Comparison of ENCODE assay signal across 23 cellular contexts in the genomic region with DNA sequence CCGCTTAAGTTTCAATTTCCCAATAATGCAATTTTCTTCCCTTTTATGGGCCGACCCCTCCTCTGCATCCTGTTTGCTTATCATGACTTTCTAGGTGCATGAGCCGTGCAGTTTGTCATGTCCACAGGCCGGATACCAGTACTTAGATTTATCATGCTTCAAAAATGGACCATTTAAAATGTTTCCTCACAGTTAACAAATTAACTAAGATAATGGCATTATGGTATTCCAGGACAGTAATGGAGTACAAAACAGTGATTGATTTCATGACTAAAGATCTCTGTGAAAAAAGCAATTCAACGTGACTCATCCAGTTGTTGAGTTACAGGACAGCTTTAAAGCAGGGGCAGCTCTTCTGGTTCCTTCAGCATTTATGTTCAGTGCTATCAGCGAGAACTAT. TPM values are rescaled to one million over a fixed set of nuclear protein-coding genes. Genes with fewer than 3 reads are reported as not detected.
DNase-seq lines count a peak whose midpoint lies in the region; ATAC-seq, FAIRE-seq and TF ChIP-seq lines count a peak whose summit lies in the region.
"Had no signal": no experiment of that assay in that cellular context is flagged by ENCODE, and none has a peak within 500 bp of the region (broad histone marks: within the 10 kb centered on the region; RNA-seq: fewer than 3 reads in every experiment).

No MANE protein-coding gene starts in this region.

- no peak overlapping the region for H2AFZ ChIP-seq in GM23338

- H3K36me3 ChIP-seq in GM23338 (ENCODE audit: insufficient read depth) = no peaks in the 10 kb centered on the region
- H3K36me3 ChIP-seq: adrenal gland, right lobe of liver, thyroid gland had no signal

- ATAC-seq in GM23338 = no peak

- H3K27me3 Mint-ChIP-seq in HFFc6 (ENCODE audit: insufficient read depth) = no peaks in the 10 kb centered on the region
- H3K27me3 Mint-ChIP-seq in GM23338 (ENCODE audit: insufficient read depth, low read depth, poor library complexity) = no peaks in the 10 kb centered on the region
- H3K27me3 Mint-ChIP-seq: activated CD4-positive, alpha-beta T cell treated with anti-CD3 and anti-CD28 coated beads, Interleukin-2, amount 10 ng/mL, durations not matched to agents 24 days and 14 days; B cell; IgD-negative memory B cell had no signal

- no peaks in the 10 kb centered on the region for H3F3A ChIP-seq in GM23338 (replicated peaks; ENCODE audit: low read depth)

- H3K9me2 ChIP-seq in GM23338 (ENCODE audit: insufficient read depth) = no peaks in the 10 kb centered on the region

- H3K27ac ChIP-seq in GM23338 (ENCODE audit: low read depth) = no peak overlapping the region
- H3K27ac ChIP-seq: adrenal gland, right lobe of liver, thyroid gland had no signal

- no peak for TF ChIP-seq CTCF in HFFc6 (IDR thresholded peaks at IDR 0.05)
- no peak for TF ChIP-seq CTCF in GM23338 (conservative IDR thresholded peaks at IDR 0.05; ENCODE audit: low read depth in 2 of 2)

- DNase-seq in HFFc6 (peak; percentile 56), astrocyte of the hippocampus (ENCODE audit: low read depth, low spot score) (peak; percentile 19), NOMO-1 (lab: John Stamatoyannopoulos, UW; ENCODE audit: unreplicated experiment in 2 of 2) (no peak), NK-92 (lab: John Stamatoyannopoulos, UW; ENCODE audit: unreplicated experiment) (no peak), NCI-H146 treated with DMSO at 0.1 percent for 48 hours (lab: John Stamatoyannopoulos, UW; ENCODE audit: unreplicated experiment) (no peak), GM23338 (ENCODE audit: low spot score) (no peak)
- DNase-seq: activated CD4-positive, alpha-beta T cell treated with anti-CD3 and anti-CD28 coated beads, Interleukin-2, amount 10 ng/mL, durations not matched to agents 24 days and 14 days; activated effector memory CD4-positive, alpha-beta T cell treated with Interleukin-2 at 50 U/mL for 16 hours; adrenal gland; erythroblast; glutamatergic neuron; H9; NCI-H2029; NCI-H446; stimulated activated CD4-positive, alpha-beta T cell treated with anti-CD3 and anti-CD28 coated beads, Interleukin-1b, Interleukin-23, amount 100 ng/mL, for 48 hours; stimulated activated naive CD4-positive, alpha-beta T cell treated with Interleukin-2 at 50 U/mL for 16 hours; thyroid gland had no signal

- H3K79me2 ChIP-seq in GM23338 (replicated peaks; ENCODE audit: insufficient read depth) = peaks cover 74% of the 10 kb centered on the region

- H3K4me3 ChIP-seq in GM23338 = no peak overlapping the region
- H3K4me3 ChIP-seq: adrenal gland, lung, right lobe of liver, thyroid gland had no signal

- no peak overlapping the region for H3K4me2 ChIP-seq in GM23338

- no peaks in the 10 kb centered on the region for H4K20me1 ChIP-seq in GM23338 (replicated peaks; ENCODE audit: insufficient read depth)

- peak; percentile 92 for FAIRE-seq in islet of Langerhans (lab: Jason Lieb, UNC)
- FAIRE-seq: TTC549 had no signal

- peak overlapping the region; percentile 60; the same call in 1 of the 2 replicates for H3K4me3 Mint-ChIP-seq in HFFc6
- no peak overlapping the region for H3K4me3 Mint-ChIP-seq in GM23338
- H3K4me3 Mint-ChIP-seq: activated CD4-positive, alpha-beta T cell treated with anti-CD3 and anti-CD28 coated beads, Interleukin-2, amount 10 ng/mL, durations not matched to agents 24 days and 14 days; B cell; H9 had no signal

- peaks cover 48% of the 10 kb centered on the region for H3K4me1 Mint-ChIP-seq in HFFc6 (ENCODE audit: low read depth)
- no peaks in the 10 kb centered on the region for H3K4me1 Mint-ChIP-seq in GM23338

- H3K9me3 Mint-ChIP-seq in HFFc6 = no peaks in the 10 kb centered on the region
- H3K9me3 Mint-ChIP-seq in GM23338 = peaks cover under 1% of the 10 kb centered on the region; the same call in 2 of the 3 replicates
- H3K9me3 Mint-ChIP-seq: activated CD4-positive, alpha-beta T cell treated with anti-CD3 and anti-CD28 coated beads, Interleukin-2, amount 10 ng/mL, durations not matched to agents 24 days and 14 days; IgD-negative memory B cell had no signal

- H3K4me1 ChIP-seq in GM23338 (ENCODE audit: insufficient read depth) = no peaks in the 10 kb centered on the region; the same call in 1 of the 2 replicates

- H3K36me3 Mint-ChIP-seq in HFFc6 (ENCODE audit: low read depth) = no peaks in the 10 kb centered on the region
- H3K36me3 Mint-ChIP-seq in GM23338 (ENCODE audit: low read depth) = peaks cover under 1% of the 10 kb centered on the region; the same call in 1 of the 3 replicates
- H3K36me3 Mint-ChIP-seq: IgD-negative memory B cell had no signal

- no peaks in the 10 kb centered on the region for H3K27me3 ChIP-seq in GM23338 (ENCODE audit: insufficient read depth)
- H3K27me3 ChIP-seq: adrenal gland, right lobe of liver, thyroid gland had no signal

- H3K27ac Mint-ChIP-seq in HFFc6 (peak overlapping the region; percentile 75), GM23338 (no peak overlapping the region)
- H3K27ac Mint-ChIP-seq: activated CD4-positive, alpha-beta T cell treated with anti-CD3 and anti-CD28 coated beads, Interleukin-2, amount 10 ng/mL, durations not matched to agents 24 days and 14 days; B cell; H9; IgD-negative memory B cell had no signal

TF ChIP-seq in GM23338, 12 proteins besides CTCF, POLR2A, EP300 and RAD21 (continues in another document):
- TF ChIP-seq ZNF114 (CRISPR knock-in tag; IDR thresholded peaks at IDR 0.05) = no peak
- no peak for TF ChIP-seq NANOG (IDR thresholded peaks at IDR 0.05; ENCODE audit: borderline replicate concordance)
- TF ChIP-seq POLR2AphosphoS5 (IDR thresholded peaks at IDR 0.05; ENCODE audit: low read depth) = no peak
- TF ChIP-seq ZNF331 (CRISPR knock-in tag; IDR thresholded peaks at IDR 0.05; ENCODE audit: low read depth) = no peak
- no peak for TF ChIP-seq ZNF462 (CRISPR knock-in tag; IDR thresholded peaks at IDR 0.05)
- TF ChIP-seq CREB1 (CRISPR knock-in tag; IDR thresholded peaks at IDR 0.05; ENCODE audit: low read depth) = no peak

RNA-seq across cellular contexts. Expression of gene SNX25, which starts 23.0 kb away (rescaled TPM):
- 10 to 100 TPM; 19.4 to 40.2 (median 24.8) TPM for total RNA-seq in HFFc6 (2021; fragmentation: NEBNext Ultra II Directional; extraction: Animal tissue kit (Norgen Biotek cat#: 25700))
- total RNA-seq in GM23338 (2014; rRNA removed; shearing (Covaris generic)) = 17.7 and 25.0 TPM in 2 replicates
- polyA plus RNA-seq in GM23338 (2016; fragmentation: Nextera tagmentation; extraction: Ambion mirVana) = 6.9 TPM in 2 replicates

RNA-seq across cellular contexts. Expression of gene CFAP97, which starts 28.6 kb away (rescaled TPM):
- total RNA-seq in HFFc6 (2021; fragmentation: NEBNext Ultra II Directional; extraction: Animal tissue kit (Norgen Biotek cat#: 25700)) = 10 to 100 TPM; 35.0 to 44.0 (median 41.0) TPM
- total RNA-seq in GM23338 (2014; rRNA removed; shearing (Covaris generic)) = 37.7 and 38.4 TPM in 2 replicates
- polyA plus RNA-seq in GM23338 (2016; fragmentation: Nextera tagmentation; extraction: Ambion mirVana) = 59.2 and 73.3 TPM in 2 replicates

Comparison
In these comparisons a context has a peak if more than half of its experiments do, and no peak if none do; other contexts are left out.
1. DNase-seq: peak in HFFc6 (single experiment) and astrocyte of the hippocampus (single experiment); none in NOMO-1 (0 of 2), NK-92 (single experiment), NCI-H146 treated with DMSO at 0.1 percent for 48 hours (single experiment) and GM23338 (single experiment).